19 cellular contexts compared by ENCODE assay signal in genomic region chr12:128792881-128793280, GRCh38. TPM values are rescaled to one million over a fixed set of nuclear protein-coding genes. Genes with fewer than 3 reads are reported as not detected.
A peak's percentile ranks its signal among the peaks of the same experiment; 100 is the strongest.
DNase-seq lines count a peak whose midpoint lies in the region; ATAC-seq, FAIRE-seq and TF ChIP-seq lines count a peak whose summit lies in the region.
"Had no signal": no experiment of that assay in that cellular context is flagged by ENCODE, and none has a peak within 500 bp of the region (broad histone marks: within the 10 kb centered on the region; RNA-seq: fewer than 3 reads in every experiment).

No MANE protein-coding gene starts in this region.

- DNase-seq in GM12878 (ENCODE audit: low read depth, low spot score) (no peak), naive B cell (no peak), NCI-H2107 treated with DMSO at 0.1 percent for 48 hours (lab: John Stamatoyannopoulos, UW; ENCODE audit: unreplicated experiment) (no peak)
- DNase-seq in stimulated activated naive B cell treated with anti-CD40 and anti-IgM and Interleukin-4, amounts not matched to agents 10 μg/mL and 1 μg/mL and 100 μg/mL, for 72 hours, result no peak
- DNase-seq: BE2C, DMS 273 treated with DMSO at 0.1 percent for 48 hours, GF-D8, HFFc6, KG1, NCI-H1436 treated with DMSO at 0.1 percent for 48 hours, NCI-H2029 treated with DMSO at 0.1 percent for 48 hours, NCI-H510A, NCI-H774, PC-9 had no signal

- intact Hi-C loops in GM12878 (cut with micrococcal nuclease; ENCODE audit: unreplicated experiment), result loop anchor here (10.0 kb wide), 1 partner anchor 148 kb away; no protein-coding TSS in a partner anchor

- no peaks in the 10 kb centered on the region for H3K9me3 Mint-ChIP-seq in naive B cell
- no peaks in the 10 kb centered on the region for H3K9me3 Mint-ChIP-seq in stimulated activated naive B cell treated with anti-CD40 and anti-IgM and Interleukin-4, amounts not matched to agents 10 μg/mL and 1 μg/mL and 100 μg/mL, for 72 hours
- H3K9me3 Mint-ChIP-seq: HFFc6 had no signal

- peaks cover 0 to 13% of the 10 kb centered on the region in 2 donors for H3K36me3 Mint-ChIP-seq in naive B cell
- H3K36me3 Mint-ChIP-seq in stimulated activated naive B cell treated with anti-CD40 and anti-IgM and Interleukin-4, amounts not matched to agents 10 μg/mL and 1 μg/mL and 100 μg/mL, for 72 hours, result peaks cover 73 to 82% of the 10 kb centered on the region in 2 donors

- POLR2A ChIA-PET in GM12878 (lab: Charles Lee), result interaction anchor here (0.8 to 9.6 kb wide), 5 partner anchors 18 to 37 kb away, joined by 3 to 253 read pairs (median 4); no protein-coding TSS in a partner anchor

- H3K9me2 ChIP-seq in DOHH2 (replicated peaks; ENCODE audit: control insufficient read depth, low read length), result no peaks in the 10 kb centered on the region

- H3K79me2 ChIP-seq in DOHH2 (ENCODE audit: control insufficient read depth, low read length) (peaks cover 28% of the 10 kb centered on the region), GM12878 (ENCODE audit: control insufficient read depth, insufficient read depth, low read length) (peaks cover 18% of the 10 kb centered on the region)

- RAD21 ChIA-PET in GM12878 (lab: Charles Lee; ENCODE audit: unreplicated experiment), result interaction anchor here (1.0 to 7.7 kb wide), 4 partner anchors 9 to 39 kb away, joined by 3 to 209 read pairs (median 64); no protein-coding TSS in a partner anchor

- peaks cover 65% of the 10 kb centered on the region for H3K36me3 ChIP-seq in DOHH2 (ENCODE audit: control insufficient read depth, low read length)
- H3K36me3 ChIP-seq in GM12878 (ENCODE audit: control insufficient read depth in 2 of 2, insufficient read depth in 2 of 2, low read length in 1 of 2), result peaks cover 35 to 39% of the 10 kb centered on the region in 2 experiments
- H3K36me3 ChIP-seq in gastroesophageal sphincter, result peaks cover 0 to 72% of the 10 kb centered on the region in 2 donors

- H4K20me1 ChIP-seq in DOHH2 (ENCODE audit: control insufficient read depth, insufficient read depth, low read depth, low read length) (no peaks in the 10 kb centered on the region), GM12878 (ENCODE audit: control insufficient read depth, insufficient read depth) (no peaks in the 10 kb centered on the region)

- no peak for TF ChIP-seq EP300 in GM12878 (IDR thresholded peaks at IDR 0.05; ENCODE audit: borderline replicate concordance in 1 of 2, control insufficient read depth in 1 of 2, low read depth in 2 of 2, low read length in 2 of 2)
- no peak for TF ChIP-seq EP300 in gastroesophageal sphincter (IDR thresholded peaks at IDR 0.05)

- TF ChIP-seq CTCF in DOHH2 (IDR thresholded peaks at IDR 0.05; ENCODE audit: low read depth, low read length, poor library complexity, severe bottlenecking) (no peak), GM12878 (IDR thresholded peaks at IDR 0.05 in 2 of 3, conservative IDR thresholded peaks at IDR 0.05 in 1 of 3; ENCODE audit: control insufficient read depth in 2 of 3, extremely low read depth in 1 of 3, insufficient read depth in 1 of 3, low read depth in 3 of 3, low read length in 3 of 3) (no peak), gastroesophageal sphincter (IDR thresholded peaks at IDR 0.05) (no peak)

- SMC1A ChIA-PET in GM12878 (lab: Charles Lee; ENCODE audit: uncharacterized antibody, unreplicated experiment), result interaction anchor here (1.0 to 9.4 kb wide), 3 partner anchors 10 to 28 kb away, joined by 3 to 261 read pairs (median 112); no protein-coding TSS in a partner anchor

- CTCF ChIA-PET in GM12878 (lab: Yijun Ruan, JAX), result interaction anchor here (2.8 to 13.4 kb wide), 3 partner anchors 10 to 37 kb away, joined by 8 to 105 read pairs (median 51); no protein-coding TSS in a partner anchor

- H3K4me3 ChIP-seq in DOHH2 (ENCODE audit: low read length) (no peak overlapping the region), GM12878 (no peak overlapping the region), gastroesophageal sphincter (no peak overlapping the region)
- H3K4me3 ChIP-seq: PC-9 had no signal

- H3K27me3 Mint-ChIP-seq in naive B cell, result no peaks in the 10 kb centered on the region
- H3K27me3 Mint-ChIP-seq in stimulated activated naive B cell treated with anti-CD40 and anti-IgM and Interleukin-4, amounts not matched to agents 10 μg/mL and 1 μg/mL and 100 μg/mL, for 72 hours, result no peaks in the 10 kb centered on the region

- H3K27ac ChIP-seq in DOHH2 (ENCODE audit: low read depth, low read length) (peak overlapping the region; percentile 99), GM12878 (ENCODE audit: control insufficient read depth, insufficient read depth) (no peak overlapping the region), gastroesophageal sphincter (no peak overlapping the region)
- H3K27ac ChIP-seq: PC-9 had no signal

- in situ Hi-C loops in GM12878 (cut with MboI), result no loop called here

- no TSS peak for BruUV-seq in GM12878 (replicated peaks; lab: Mats Ljungman, UMichigan)

- peak; percentile 1; the same call in 1 of the 2 replicates for TF ChIP-seq POLR2A in GM12878 (IDR thresholded peaks at IDR 0.05; ENCODE audit: low read depth, low read length)
- no peak for TF ChIP-seq POLR2A in gastroesophageal sphincter (IDR thresholded peaks at IDR 0.05)

- H3K4me1 ChIP-seq in DOHH2 (ENCODE audit: control insufficient read depth, low read length) (peaks cover 100% of the 10 kb centered on the region), GM12878 (ENCODE audit: control insufficient read depth, insufficient read depth, low read length) (peaks cover 48% of the 10 kb centered on the region), gastroesophageal sphincter (peaks cover 0 to 6% (median 0%) of the 10 kb centered on the region in 3 donors)
- H3K4me1 ChIP-seq: BE2C had no signal

- no peak overlapping the region for H3K9ac ChIP-seq in GM12878 (ENCODE audit: control insufficient read depth, insufficient read depth, low read length)

- no peak for ATAC-seq in GM12878
- ATAC-seq in naive B cell (ENCODE audit: low read depth in 2 of 2), result no peak
- no peak for ATAC-seq in stimulated activated naive B cell treated with anti-CD40 and anti-IgM and Interleukin-4, amounts not matched to agents 10 μg/mL and 1 μg/mL and 100 μg/mL, for 72 hours (replicated peaks)
- ATAC-seq in GM21619 (IDR thresholded peaks at IDR 0.05; ENCODE audit: unreplicated experiment), result no peak
- ATAC-seq in gastroesophageal sphincter, result no peak

- TF ChIP-seq RAD21 in GM12878 (IDR thresholded peaks at IDR 0.05; ENCODE audit: insufficient read depth, low read depth, low read length), result no peak

- no peak overlapping the region for H2AFZ ChIP-seq in GM12878 (ENCODE audit: control insufficient read depth, low read depth, low read length)
- H2AFZ ChIP-seq: PC-9 had no signal

- 97% methylated on average over 17 of the region's 17 CpGs for WGBS in GM12878 (ENCODE audit: insufficient coverage, insufficient replicate concordance, low lambda C conversion rate, missing lambda C conversion rate)
- 83 to 89% methylated on average over 1 to 5 of the region's 17 CpGs for WGBS in gastroesophageal sphincter (ENCODE audit: low coverage in 1 of 2), 2 donors

- peak overlapping the region in 5 of 6 donors; percentile 42 to 98 (median 92) for H3K27ac Mint-ChIP-seq in naive B cell
- H3K27ac Mint-ChIP-seq in stimulated activated naive B cell treated with anti-CD40 and anti-IgM and Interleukin-4, amounts not matched to agents 10 μg/mL and 1 μg/mL and 100 μg/mL, for 72 hours, result peak overlapping the region; percentile 95

- peaks cover 69% of the 10 kb centered on the region for H3F3A ChIP-seq in DOHH2 (ENCODE audit: control insufficient read depth, insufficient read depth)

- no peak for FAIRE-seq in GM12878 (lab: Jason Lieb, UNC)
- FAIRE-seq: GM12892, H1 had no signal

- peaks cover 78 to 100% (median 85%) of the 10 kb centered on the region in 3 donors for H3K4me1 Mint-ChIP-seq in naive B cell
- peaks cover 72 to 94% of the 10 kb centered on the region in 2 donors for H3K4me1 Mint-ChIP-seq in stimulated activated naive B cell treated with anti-CD40 and anti-IgM and Interleukin-4, amounts not matched to agents 10 μg/mL and 1 μg/mL and 100 μg/mL, for 72 hours

- H3K9me3 ChIP-seq in DOHH2 (ENCODE audit: control insufficient read depth, insufficient read depth, low read length), result no peaks in the 10 kb centered on the region
- no peaks in the 10 kb centered on the region for H3K9me3 ChIP-seq in GM12878 (replicated peaks; ENCODE audit: control insufficient read depth, insufficient read depth, low read length)
- no peaks in the 10 kb centered on the region for H3K9me3 ChIP-seq in gastroesophageal sphincter
- H3K9me3 ChIP-seq: BE2C had no signal

- no peaks in the 10 kb centered on the region for H3K27me3 ChIP-seq in DOHH2 (ENCODE audit: control insufficient read depth, low read length)
- H3K27me3 ChIP-seq in GM12878 (replicated peaks in 1 of 2; ENCODE audit: control insufficient read depth in 2 of 2, insufficient read depth in 2 of 2, low read length in 1 of 2), result no peaks in the 10 kb centered on the region
- no peaks in the 10 kb centered on the region for H3K27me3 ChIP-seq in gastroesophageal sphincter
- H3K27me3 ChIP-seq: BE2C had no signal

- H3K4me3 Mint-ChIP-seq in naive B cell, result peak overlapping the region in 3 of 8 donors; percentile 5 to 72 (median 28)
- H3K4me3 Mint-ChIP-seq in stimulated activated naive B cell treated with anti-CD40 and anti-IgM and Interleukin-4, amounts not matched to agents 10 μg/mL and 1 μg/mL and 100 μg/mL, for 72 hours, result no peak overlapping the region
- H3K4me3 Mint-ChIP-seq: HFFc6 had no signal

- peak overlapping the region; percentile 85; the same call in 1 of the 2 replicates for H3K4me2 ChIP-seq in DOHH2 (ENCODE audit: low read length)
- no peak overlapping the region for H3K4me2 ChIP-seq in GM12878 (ENCODE audit: control insufficient read depth, insufficient read depth)
- H3K4me2 ChIP-seq: PC-9 had no signal

RNA-seq across cellular contexts. Expression of gene SLC15A4, which starts 30.9 kb away (rescaled TPM):
- 830 and 863 TPM in 2 replicates for total RNA-seq in GM12878 (2013; cell fraction: nucleolus; rRNA removed)
- total RNA-seq in GM12878 (2014; rRNA removed) (46.0 and 49.5 TPM in 2 replicates), GM12878 (2014; rRNA removed; fragmentation: Illumina TruSeq; extraction: Trizol) (36.8 and 37.5 TPM in 2 replicates), GM12878 (2021) (40.3 and 44.5 TPM in 2 replicates), gastroesophageal sphincter (10 to 100 TPM; 28.1 to 49.9 (median 45.8) TPM)
- 45.1 TPM for polyA plus RNA-seq in GM12878 (2011; ENCODE audit: low read depth)
- polyA plus RNA-seq in GM12878 (2011; rRNA removed) (256 and 257 TPM in 2 replicates), GM12878 (2014; fragmentation: Illumina TruSeq; extraction: Trizol) (36.4 and 44.8 TPM in 2 replicates), GM12878 (2014; fragmentation: Nextera tagmentation; extraction: Ambion mirVana) (10 to 100 TPM; 17.6 to 24.7 TPM), GM12878 (2014; rRNA removed) (36.8 and 41.6 TPM in 2 replicates), GM12878 (2016; fragmentation: Nextera tagmentation; extraction: Ambion mirVana) (10 to 100 TPM; 12.7 to 15.1 TPM), naive B cell (ENCODE audit: low read depth in 6 of 6) (10 to 100 TPM in 4 of 6 donors, 1 to 10 TPM in 2; 4.5 to 34.3 (median 13.8) TPM)
- 161 and 187 TPM in 2 replicates for polyA plus RNA-seq in GM12878 (2011; cell fraction: cytosol; rRNA removed)
- polyA plus RNA-seq in GM12878 (2011; cell fraction: nucleus; rRNA removed), result 216 and 284 TPM in 2 replicates
- polyA plus RNA-seq in GM12878 (2012), result 58.1 and 84.6 TPM in 2 replicates
- 315 and 350 TPM in 2 replicates for polyA minus RNA-seq in GM12878 (2011; rRNA and poly(A)+ RNA removed)
- polyA minus RNA-seq in GM12878 (2011; cell fraction: cytosol; rRNA and poly(A)+ RNA removed), result 107 and 115 TPM in 2 replicates
- polyA minus RNA-seq in GM12878 (2011; cell fraction: nucleus; rRNA and poly(A)+ RNA removed), result 222 and 331 TPM in 2 replicates
